In the genomic region with DNA sequence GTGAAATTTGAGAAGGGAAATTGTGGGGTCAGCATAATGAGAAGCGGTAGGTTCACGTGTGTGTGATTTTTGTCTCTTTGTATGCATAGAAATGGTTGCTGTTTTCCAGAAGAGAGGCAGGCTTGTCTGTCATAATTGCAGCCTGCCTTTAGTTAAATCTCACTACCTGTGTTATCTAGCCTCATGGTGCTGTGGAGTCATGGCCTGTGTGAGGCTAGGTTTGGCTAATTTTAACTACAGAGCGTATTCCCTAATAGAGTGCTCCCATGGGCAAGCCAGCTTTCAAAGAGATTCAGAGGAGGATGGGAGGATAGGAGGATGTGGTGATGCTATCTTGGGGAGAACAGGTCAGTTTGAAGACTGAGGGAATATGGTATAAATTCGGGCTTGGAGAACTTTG, we compare ENCODE assay signal across 18 cellular contexts. TPM values are rescaled to one million over a fixed set of nuclear protein-coding genes. Genes with fewer than 3 reads are reported as not detected.
DNase-seq lines count a peak whose midpoint lies in the region; ATAC-seq and TF ChIP-seq lines count a peak whose summit lies in the region.
"Had no signal": no experiment of that assay in that cellular context is flagged by ENCODE, and none has a peak within 500 bp of the region (broad histone marks: within the 10 kb centered on the region; RNA-seq: fewer than 3 reads in every experiment).

No MANE protein-coding gene starts in this region.

- H3K27ac ChIP-seq in heart left ventricle (no peak overlapping the region), GM23338 (ENCODE audit: low read depth) (no peak overlapping the region), neural progenitor cell (no peak overlapping the region), A673 (ENCODE audit: low read depth, low read length, poor library complexity, severe bottlenecking) (no peak overlapping the region)
- no peak overlapping the region for H3K27ac ChIP-seq in CD8-positive, alpha-beta T cell (ENCODE audit: low read depth, low read length)
- H3K27ac ChIP-seq: BLaER1, C4-2B, GM23248 had no signal

- intact Hi-C loops in heart left ventricle (cut with DNase I) (no loop called here), Right ventricle myocardium inferior (cut with DNase I) (no loop called here), A673 (cut with micrococcal nuclease; ENCODE audit: unreplicated experiment) (no loop called here)
- intact Hi-C loops in CD8-positive, alpha-beta T cell (cut with DNase I, micrococcal nuclease): no loop called here

- 62 to 78% (median 70%) methylated on average over 4 of the region's 4 CpGs for WGBS in heart left ventricle, 4 donors

- no peaks in the 10 kb centered on the region for H3K27me3 Mint-ChIP-seq in CD8-positive, alpha-beta T cell (ENCODE audit: low read depth)
- H3K27me3 Mint-ChIP-seq in GM23338 (ENCODE audit: insufficient read depth, low read depth, poor library complexity) (no peaks in the 10 kb centered on the region), neural progenitor cell (ENCODE audit: insufficient read depth, low read depth) (no peaks in the 10 kb centered on the region)
- H3K27me3 Mint-ChIP-seq: B cell; CD4-positive, CD25-positive, alpha-beta regulatory T cell had no signal

- H3K9me2 ChIP-seq in GM23338 (ENCODE audit: insufficient read depth): no peaks in the 10 kb centered on the region

- POLR2A ChIA-PET in CD8-positive, alpha-beta T cell (lab: Charles Lee): no interaction called here
- POLR2A ChIA-PET in A673 (lab: Charles Lee; ENCODE audit: low non-redundant PET): no interaction called here

- no peaks in the 10 kb centered on the region for H3F3A ChIP-seq in GM23338 (replicated peaks; ENCODE audit: low read depth)
- H3F3A ChIP-seq in neural progenitor cell (ENCODE audit: low read depth): no peaks in the 10 kb centered on the region

- no peak for TF ChIP-seq CTCF in heart left ventricle (IDR thresholded peaks at IDR 0.05)
- no peak for TF ChIP-seq CTCF in CD8-positive, alpha-beta T cell (IDR thresholded peaks at IDR 0.05)
- no peak for TF ChIP-seq CTCF in GM23338 (conservative IDR thresholded peaks at IDR 0.05; ENCODE audit: low read depth in 2 of 2)
- TF ChIP-seq CTCF in neural progenitor cell (IDR thresholded peaks at IDR 0.05): no peak
- TF ChIP-seq CTCF in A673 (conservative IDR thresholded peaks at IDR 0.05; ENCODE audit: low read depth, low read length): no peak

- TF ChIP-seq POLR2A in heart left ventricle (IDR thresholded peaks at IDR 0.05): no peak

- H3K4me3 ChIP-seq in heart left ventricle (no peak overlapping the region), GM23338 (no peak overlapping the region), neural progenitor cell (no peak overlapping the region), A673 (ENCODE audit: low read depth, low read length, poor library complexity, severe bottlenecking) (no peak overlapping the region)
- no peak overlapping the region for H3K4me3 ChIP-seq in CD8-positive, alpha-beta T cell (ENCODE audit: low read depth, low read length)
- H3K4me3 ChIP-seq: BLaER1, GM23248 had no signal

- H3K79me2 ChIP-seq in GM23338 (replicated peaks; ENCODE audit: insufficient read depth) (no peaks in the 10 kb centered on the region), neural progenitor cell (ENCODE audit: low read depth) (no peaks in the 10 kb centered on the region)

- H3K27me3 ChIP-seq in heart left ventricle: no peaks in the 10 kb centered on the region
- H3K27me3 ChIP-seq in CD8-positive, alpha-beta T cell (ENCODE audit: insufficient read depth, low read length): no peaks in the 10 kb centered on the region
- H3K27me3 ChIP-seq in GM23338 (ENCODE audit: insufficient read depth): no peaks in the 10 kb centered on the region
- H3K27me3 ChIP-seq in neural progenitor cell: no peaks in the 10 kb centered on the region
- H3K27me3 ChIP-seq in A673 (replicated peaks; ENCODE audit: insufficient read depth, low read depth, low read length, poor library complexity): no peaks in the 10 kb centered on the region

- peaks cover 52% of the 10 kb centered on the region for H3K36me3 Mint-ChIP-seq in CD8-positive, alpha-beta T cell
- H3K36me3 Mint-ChIP-seq in GM23338 (ENCODE audit: low read depth) (peaks cover 9% of the 10 kb centered on the region; the same call in 2 of the 3 replicates), neural progenitor cell (no peaks in the 10 kb centered on the region)

- CTCF ChIA-PET in CD8-positive, alpha-beta T cell (lab: Charles Lee): no interaction called here
- CTCF ChIA-PET in A673 (lab: Charles Lee): no interaction called here

- H3K4me1 Mint-ChIP-seq in CD8-positive, alpha-beta T cell (ENCODE audit: low read depth): peaks cover 6% of the 10 kb centered on the region
- H3K4me1 Mint-ChIP-seq in GM23338: peaks cover 25% of the 10 kb centered on the region
- peaks cover 11% of the 10 kb centered on the region for H3K4me1 Mint-ChIP-seq in neural progenitor cell
- H3K4me1 Mint-ChIP-seq: B cell had no signal

- H4K20me1 ChIP-seq in GM23338 (replicated peaks; ENCODE audit: insufficient read depth) (no peaks in the 10 kb centered on the region), neural progenitor cell (ENCODE audit: low read depth) (no peaks in the 10 kb centered on the region)
- H4K20me1 ChIP-seq: BLaER1 had no signal

- no peaks in the 10 kb centered on the region for H3K9me3 Mint-ChIP-seq in CD8-positive, alpha-beta T cell
- H3K9me3 Mint-ChIP-seq in GM23338: no peaks in the 10 kb centered on the region
- H3K9me3 Mint-ChIP-seq in neural progenitor cell: no peaks in the 10 kb centered on the region
- H3K9me3 Mint-ChIP-seq: CD8-positive, alpha-beta memory T cell had no signal

- H3K36me3 ChIP-seq in heart left ventricle: peaks cover 0 to 47% (median 11%) of the 10 kb centered on the region in 9 donors
- peaks cover 8% of the 10 kb centered on the region for H3K36me3 ChIP-seq in CD8-positive, alpha-beta T cell (ENCODE audit: insufficient read depth, low read length)
- no peaks in the 10 kb centered on the region for H3K36me3 ChIP-seq in GM23338 (ENCODE audit: insufficient read depth)
- no peaks in the 10 kb centered on the region for H3K36me3 ChIP-seq in neural progenitor cell
- H3K36me3 ChIP-seq in A673 (ENCODE audit: insufficient read depth, low read length, poor library complexity, severe bottlenecking): no peaks in the 10 kb centered on the region

- H3K4me1 ChIP-seq in heart left ventricle: no peaks in the 10 kb centered on the region
- no peaks in the 10 kb centered on the region for H3K4me1 ChIP-seq in CD8-positive, alpha-beta T cell (ENCODE audit: insufficient read depth, low read length)
- peaks cover 24% of the 10 kb centered on the region for H3K4me1 ChIP-seq in GM23338 (ENCODE audit: insufficient read depth)
- no peaks in the 10 kb centered on the region for H3K4me1 ChIP-seq in neural progenitor cell
- H3K4me1 ChIP-seq in A673 (ENCODE audit: insufficient read depth, low read length, poor library complexity, severe bottlenecking): peaks cover 6% of the 10 kb centered on the region
- H3K4me1 ChIP-seq: BLaER1 had no signal

- ATAC-seq in heart left ventricle (peak; percentile 42 to 68 (median 60)), Right ventricle myocardium inferior (no peak), GM23338 (no peak)
- no peak for ATAC-seq in CD8-positive, alpha-beta T cell

- no peak overlapping the region for H3K4me3 Mint-ChIP-seq in CD8-positive, alpha-beta T cell
- H3K4me3 Mint-ChIP-seq in GM23338 (no peak overlapping the region), neural progenitor cell (no peak overlapping the region)
- H3K4me3 Mint-ChIP-seq: B cell; CD4-positive, CD25-positive, alpha-beta regulatory T cell; CD8-positive, alpha-beta memory T cell had no signal

- H3K27ac Mint-ChIP-seq in CD8-positive, alpha-beta T cell: peak overlapping the region; percentile 62
- H3K27ac Mint-ChIP-seq in GM23338: peak overlapping the region; percentile 75
- peak overlapping the region; percentile 67 for H3K27ac Mint-ChIP-seq in neural progenitor cell
- H3K27ac Mint-ChIP-seq: B cell; CD4-positive, CD25-positive, alpha-beta regulatory T cell had no signal

- H3K9me3 ChIP-seq in heart left ventricle: no peaks in the 10 kb centered on the region
- H3K9me3 ChIP-seq in CD8-positive, alpha-beta T cell (ENCODE audit: low read length): no peaks in the 10 kb centered on the region
- no peaks in the 10 kb centered on the region for H3K9me3 ChIP-seq in neural progenitor cell (ENCODE audit: low read depth)
- no peaks in the 10 kb centered on the region for H3K9me3 ChIP-seq in A673 (ENCODE audit: low read depth, low read length, poor library complexity, severe bottlenecking)
- H3K9me3 ChIP-seq: BLaER1 had no signal

- DNase-seq in heart left ventricle (no peak), Right ventricle myocardium inferior (ENCODE audit: missing footprints) (no peak), GM23338 (ENCODE audit: low spot score) (no peak), neural progenitor cell (ENCODE audit: low spot score) (no peak), GF-D8 (lab: John Stamatoyannopoulos, UW) (no peak), A673 (ENCODE audit: low spot score) (no peak)
- no peak for DNase-seq in CD8-positive, alpha-beta T cell
- DNase-seq: CD4-positive, CD25-positive, alpha-beta regulatory T cell; CD8-positive, alpha-beta memory T cell; DMS 273 treated with DMSO at 0.1 percent for 48 hours; DMS79; EL; GDM1; GM23248; HCEC 1CT had no signal

- BruUV-seq in A673 (replicated peaks; lab: Mats Ljungman, UMichigan): no TSS peak

- H2AFZ ChIP-seq in GM23338 (no peak overlapping the region), neural progenitor cell (replicated peaks) (no peak overlapping the region)
- H2AFZ ChIP-seq: GM23248 had no signal

- H3K4me2 ChIP-seq in GM23338 (no peak overlapping the region), neural progenitor cell (no peak overlapping the region)
- H3K4me2 ChIP-seq: BLaER1 had no signal

- H3K9ac ChIP-seq in neural progenitor cell: no peak overlapping the region
- H3K9ac ChIP-seq: BLaER1, GM23248 had no signal

TF ChIP-seq in GM23338, 12 proteins besides CTCF, POLR2A, EP300 and RAD21 (continues in another document):
- TF ChIP-seq ZNF331 (CRISPR knock-in tag; IDR thresholded peaks at IDR 0.05; ENCODE audit: low read depth) (no peak), STAT1 (IDR thresholded peaks at IDR 0.05; ENCODE audit: unreplicated experiment) (no peak)

RNA-seq across cellular contexts. Expression of a gene that starts 23.6 kb away (rescaled TPM):
- total RNA-seq in heart left ventricle (10 to 100 TPM; 11.3 to 19.2 (median 12.9) TPM), Right ventricle myocardium inferior (15.2 TPM), neural progenitor cell (ENCODE audit: low replicate concordance) (11.0 and 20.7 TPM in 2 replicates), A673 (2021) (7.3 and 8.4 TPM in 2 replicates)
- polyA plus RNA-seq in heart left ventricle (10 to 100 TPM in 1 of 2 donors, 1 to 10 TPM in 1; 9.8 to 11.7 TPM), GM23338 (2016; fragmentation: Nextera tagmentation; extraction: Ambion mirVana) (14.0 and 16.2 TPM in 2 replicates)
- 10 to 100 TPM; 26.6 to 27.9 TPM for total RNA-seq in CD8-positive, alpha-beta T cell
- total RNA-seq in GM23338 (2014; rRNA removed; shearing (Covaris generic)): 24.2 and 28.5 TPM in 2 replicates

Comparison
In these comparisons a context has a peak if more than half of its experiments do, and no peak if none do; other contexts are left out.
1. ATAC-seq: peak in heart left ventricle (4 of 4); none in Right ventricle myocardium inferior (single experiment), CD8-positive, alpha-beta T cell (single experiment) and GM23338 (single experiment).
2. Peak in every context shown above with its lines, with median percentiles within 50 percentile points of each other: H3K27ac Mint-ChIP-seq.